8 cellular contexts compared by ENCODE assay signal in the genomic region with DNA sequence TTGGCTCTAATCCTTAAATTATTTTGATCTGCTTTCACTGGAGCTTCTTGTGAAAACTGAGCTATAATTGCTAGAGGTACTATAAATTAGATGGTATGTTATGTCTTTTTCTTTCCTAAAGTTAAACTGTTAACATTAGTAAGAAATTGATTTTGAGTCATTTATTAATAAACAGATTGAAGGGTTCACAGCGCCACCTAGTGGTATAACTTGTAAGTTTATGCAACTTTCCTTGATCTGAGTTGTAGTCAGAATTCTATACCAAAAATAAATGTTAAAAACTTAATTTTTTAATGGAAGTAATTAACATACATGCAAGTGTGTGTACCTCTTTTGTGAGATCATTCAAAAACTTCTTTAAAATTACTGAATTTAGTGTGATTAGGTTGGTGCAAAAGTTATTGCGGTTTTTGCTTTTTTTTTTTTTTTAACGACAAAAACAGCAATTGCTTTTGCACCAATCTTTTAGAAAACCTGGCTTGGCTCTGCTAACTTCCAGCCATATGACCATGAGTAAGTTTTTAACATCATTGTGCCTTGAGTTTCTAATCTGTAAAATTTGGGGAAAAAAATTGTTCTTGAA.
DNase-seq lines count a peak whose midpoint lies in the region; ATAC-seq, FAIRE-seq and TF ChIP-seq lines count a peak whose summit lies in the region.

No MANE protein-coding gene starts in this region.

- H3K27me3 Mint-ChIP-seq in CD8-positive, alpha-beta T cell (ENCODE audit: low read depth), result no peaks in the 10 kb centered on the region

- no peak for TF ChIP-seq EP300 in neural cell (conservative IDR thresholded peaks at IDR 0.05; ENCODE audit: poor library complexity, severe bottlenecking)

- no peaks in the 10 kb centered on the region for H3K4me1 Mint-ChIP-seq in CD8-positive, alpha-beta T cell (ENCODE audit: low read depth)
- no peaks in the 10 kb centered on the region for H3K4me1 Mint-ChIP-seq in stimulated activated effector memory CD8-positive, alpha-beta T cell treated with anti-CD3 and anti-CD28 coated beads, Interleukin-12 subunit alpha, Interleukin-12 subunit beta, amount 100 ng/mL, for 72 hours

- H3K4me1 ChIP-seq in CD8-positive, alpha-beta T cell (ENCODE audit: insufficient read depth, low read length), result no peaks in the 10 kb centered on the region

- H3K27me3 ChIP-seq in CD8-positive, alpha-beta T cell (ENCODE audit: insufficient read depth, low read length), result no peaks in the 10 kb centered on the region
- no peaks in the 10 kb centered on the region for H3K27me3 ChIP-seq in neural cell (ENCODE audit: insufficient read depth, low read depth, low read length)

- intact Hi-C loops in CD8-positive, alpha-beta T cell (cut with DNase I, micrococcal nuclease), result no loop called here

- peak; percentile 78 for TF ChIP-seq RAD21 in neural cell (conservative IDR thresholded peaks at IDR 0.05)

- H3K9ac ChIP-seq in neural cell (ENCODE audit: low read length), result no peak overlapping the region

- no peaks in the 10 kb centered on the region for H3K9me3 Mint-ChIP-seq in CD8-positive, alpha-beta T cell
- peaks cover 4% of the 10 kb centered on the region for H3K9me3 Mint-ChIP-seq in stimulated activated effector memory CD8-positive, alpha-beta T cell treated with anti-CD3 and anti-CD28 coated beads, Interleukin-12 subunit alpha, Interleukin-12 subunit beta, amount 100 ng/mL, for 72 hours

- no peak overlapping the region for H3K4me3 Mint-ChIP-seq in CD8-positive, alpha-beta T cell
- no peak overlapping the region for H3K4me3 Mint-ChIP-seq in stimulated activated effector memory CD8-positive, alpha-beta T cell treated with anti-CD3 and anti-CD28 coated beads, Interleukin-12 subunit alpha, Interleukin-12 subunit beta, amount 100 ng/mL, for 72 hours

- H3K36me3 ChIP-seq in CD8-positive, alpha-beta T cell (ENCODE audit: insufficient read depth, low read length), result no peaks in the 10 kb centered on the region
- no peaks in the 10 kb centered on the region for H3K36me3 ChIP-seq in neural cell (ENCODE audit: insufficient read depth, low read length)

- FAIRE-seq in GM18507 (lab: Jason Lieb, UNC), result peak; percentile 72

- H3K79me2 ChIP-seq in neural cell (replicated peaks; ENCODE audit: insufficient read depth, low read length), result no peaks in the 10 kb centered on the region

- no peak overlapping the region for H3K27ac ChIP-seq in CD8-positive, alpha-beta T cell (ENCODE audit: low read depth, low read length)
- no peak overlapping the region for H3K27ac ChIP-seq in neural cell (ENCODE audit: low read length)

- H3K9me3 ChIP-seq in CD8-positive, alpha-beta T cell (ENCODE audit: low read length), result no peaks in the 10 kb centered on the region
- no peaks in the 10 kb centered on the region for H3K9me3 ChIP-seq in neural cell (ENCODE audit: low read length)

- H3K9me2 ChIP-seq in neural cell (ENCODE audit: insufficient read depth, low read length), result no peaks in the 10 kb centered on the region

- no peaks in the 10 kb centered on the region for H3K36me3 Mint-ChIP-seq in CD8-positive, alpha-beta T cell
- no peaks in the 10 kb centered on the region for H3K36me3 Mint-ChIP-seq in stimulated activated effector memory CD8-positive, alpha-beta T cell treated with anti-CD3 and anti-CD28 coated beads, Interleukin-12 subunit alpha, Interleukin-12 subunit beta, amount 100 ng/mL, for 72 hours

- CTCF ChIA-PET in CD8-positive, alpha-beta T cell (lab: Charles Lee), result interaction anchor here (1.1 to 1.6 kb wide), 3 partner anchors 8 to 15 kb away, joined by 3 to 7 read pairs (median 3); no protein-coding TSS in a partner anchor

- H3K4me2 ChIP-seq in neural cell (ENCODE audit: low read length), result no peak overlapping the region

- no peak overlapping the region for H3K4me3 ChIP-seq in CD8-positive, alpha-beta T cell (ENCODE audit: low read depth, low read length)
- no peak overlapping the region for H3K4me3 ChIP-seq in neural cell (ENCODE audit: low read length)

- no peaks in the 10 kb centered on the region for H3F3A ChIP-seq in neural cell (ENCODE audit: insufficient read depth, low read length, poor library complexity, severe bottlenecking)

- TF ChIP-seq CTCF in CD8-positive, alpha-beta T cell (IDR thresholded peaks at IDR 0.05), result peak; percentile 95
- peak; percentile 80 for TF ChIP-seq CTCF in neural cell (IDR thresholded peaks at IDR 0.05; ENCODE audit: poor library complexity, severe bottlenecking)

- no peak for ATAC-seq in CD8-positive, alpha-beta T cell
- no peak for ATAC-seq in stimulated activated effector memory CD8-positive, alpha-beta T cell treated with anti-CD3 and anti-CD28 coated beads, Interleukin-12 subunit alpha, Interleukin-12 subunit beta, amount 100 ng/mL, for 72 hours
- no peak for ATAC-seq in HG02840 (IDR thresholded peaks at IDR 0.05; ENCODE audit: low FRiP score, unreplicated experiment)

- POLR2A ChIA-PET in CD8-positive, alpha-beta T cell (lab: Charles Lee), result no interaction called here

- no peak overlapping the region for H3K27ac Mint-ChIP-seq in CD8-positive, alpha-beta T cell
- no peak overlapping the region for H3K27ac Mint-ChIP-seq in stimulated activated effector memory CD8-positive, alpha-beta T cell treated with anti-CD3 and anti-CD28 coated beads, Interleukin-12 subunit alpha, Interleukin-12 subunit beta, amount 100 ng/mL, for 72 hours

- no peaks in the 10 kb centered on the region for H4K20me1 ChIP-seq in neural cell (ENCODE audit: insufficient read depth)

- no peak overlapping the region for H2AFZ ChIP-seq in neural cell (ENCODE audit: low read depth, low read length)

- DNase-seq in CD8-positive, alpha-beta T cell, result peak in 1 of 7 experiments; percentile 11
- DNase-seq in GM18507 (ENCODE audit: extremely low spot score, insufficient read length, low read depth) (no peak), NCI-H774 (lab: John Stamatoyannopoulos, UW) (peak; percentile 10), dermis microvascular lymphatic vessel endothelial cell (ENCODE audit: low read depth in 2 of 2) (peak; percentile 18 to 54), HK-2 (ENCODE audit: unreplicated experiment) (no peak)
- DNase-seq in stimulated activated effector memory CD8-positive, alpha-beta T cell treated with anti-CD3 and anti-CD28 coated beads, Interleukin-12 subunit alpha, Interleukin-12 subunit beta, amount 100 ng/mL, for 72 hours (ENCODE audit: low spot score in 2 of 2), result no peak

TF ChIP-seq in neural cell, 6 proteins besides CTCF, POLR2A, EP300 and RAD21:
- TF ChIP-seq SMC3 (conservative IDR thresholded peaks at IDR 0.05; ENCODE audit: poor library complexity), result peak; percentile 72
- TF ChIP-seq, protein P1, sequence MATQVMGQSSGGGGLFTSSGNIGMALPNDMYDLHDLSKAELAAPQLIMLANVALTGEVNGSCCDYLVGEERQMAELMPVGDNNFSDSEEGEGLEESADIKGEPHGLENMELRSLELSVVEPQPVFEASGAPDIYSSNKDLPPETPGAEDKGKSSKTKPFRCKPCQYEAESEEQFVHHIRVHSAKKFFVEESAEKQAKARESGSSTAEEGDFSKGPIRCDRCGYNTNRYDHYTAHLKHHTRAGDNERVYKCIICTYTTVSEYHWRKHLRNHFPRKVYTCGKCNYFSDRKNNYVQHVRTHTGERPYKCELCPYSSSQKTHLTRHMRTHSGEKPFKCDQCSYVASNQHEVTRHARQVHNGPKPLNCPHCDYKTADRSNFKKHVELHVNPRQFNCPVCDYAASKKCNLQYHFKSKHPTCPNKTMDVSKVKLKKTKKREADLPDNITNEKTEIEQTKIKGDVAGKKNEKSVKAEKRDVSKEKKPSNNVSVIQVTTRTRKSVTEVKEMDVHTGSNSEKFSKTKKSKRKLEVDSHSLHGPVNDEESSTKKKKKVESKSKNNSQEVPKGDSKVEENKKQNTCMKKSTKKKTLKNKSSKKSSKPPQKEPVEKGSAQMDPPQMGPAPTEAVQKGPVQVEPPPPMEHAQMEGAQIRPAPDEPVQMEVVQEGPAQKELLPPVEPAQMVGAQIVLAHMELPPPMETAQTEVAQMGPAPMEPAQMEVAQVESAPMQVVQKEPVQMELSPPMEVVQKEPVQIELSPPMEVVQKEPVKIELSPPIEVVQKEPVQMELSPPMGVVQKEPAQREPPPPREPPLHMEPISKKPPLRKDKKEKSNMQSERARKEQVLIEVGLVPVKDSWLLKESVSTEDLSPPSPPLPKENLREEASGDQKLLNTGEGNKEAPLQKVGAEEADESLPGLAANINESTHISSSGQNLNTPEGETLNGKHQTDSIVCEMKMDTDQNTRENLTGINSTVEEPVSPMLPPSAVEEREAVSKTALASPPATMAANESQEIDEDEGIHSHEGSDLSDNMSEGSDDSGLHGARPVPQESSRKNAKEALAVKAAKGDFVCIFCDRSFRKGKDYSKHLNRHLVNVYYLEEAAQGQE (IDR thresholded peaks at IDR 0.05; ENCODE audit: borderline replicate concordance), result no peak

Comparison
In these comparisons a context has a peak if more than half of its experiments do, and no peak if none do; other contexts are left out.
1. DNase-seq: peak in NCI-H774 (single experiment) and dermis microvascular lymphatic vessel endothelial cell (2 of 2); none in GM18507 (single experiment), stimulated activated effector memory CD8-positive, alpha-beta T cell treated with anti-CD3 and anti-CD28 coated beads, Interleukin-12 subunit alpha, Interleukin-12 subunit beta, amount 100 ng/mL, for 72 hours (0 of 2) and HK-2 (single experiment).